ENCODE assay signal across 1 cellular context in genomic region chr18:75364512-75364911, GRCh38.
TF ChIP-seq lines count a peak whose summit lies in the region.

No MANE protein-coding gene starts in this region.

TF ChIP-seq in HepG2, 621 proteins besides CTCF, POLR2A, EP300 and RAD21 (continued from another document):
- TF ChIP-seq CREB1 (IDR thresholded peaks at IDR 0.05) (peak; percentile 77), CREB1 (CRISPR knock-in tag; IDR thresholded peaks at IDR 0.05) (no peak)
